In the genomic region with DNA sequence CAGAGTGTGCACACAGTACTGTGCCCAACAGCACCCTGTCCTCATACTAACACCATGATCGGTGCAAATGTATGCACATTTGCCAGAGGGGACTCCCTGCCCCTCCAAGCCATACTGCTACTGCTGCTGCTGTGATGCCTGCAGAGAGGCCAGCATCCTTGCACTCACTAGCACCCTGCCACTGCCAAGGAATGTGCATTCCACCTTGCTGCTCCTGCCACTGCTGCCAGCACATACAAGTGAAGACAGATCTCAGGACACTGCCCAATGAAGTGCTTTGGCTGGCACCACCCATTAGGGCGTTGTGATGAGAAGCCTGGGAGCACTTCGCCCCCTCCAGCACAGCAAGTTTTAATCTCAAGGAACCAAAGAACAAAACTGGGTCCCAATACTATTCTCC, we compare ENCODE assay signal across 30 cellular contexts.
"Had no signal": no experiment of that assay in that cellular context is flagged by ENCODE, and none has a peak within 500 bp of the region (broad histone marks: within the 10 kb centered on the region; RNA-seq: fewer than 3 reads in every experiment).

No MANE protein-coding gene starts in this region.

- H3K9me3 Mint-ChIP-seq: activated B cell treated with CpG ODN at 0.5 μM for 24 hours; activated T-cell treated with anti-CD3 and anti-CD28 coated beads, Interleukin-2, amount 50 U/mL, for 24 hours had no signal

- H3K4me1 Mint-ChIP-seq: activated B cell treated with CpG ODN at 0.5 μM for 24 hours; activated CD4-positive, alpha-beta memory T cell treated with anti-CD3 and anti-CD28 coated beads, Interleukin-2, amount 10 ng/mL, durations not matched to agents 7 days and 5 days; T-helper 17 cell had no signal

- H3K9me3 ChIP-seq: esophagus muscularis mucosa, gastrocnemius medialis had no signal

- H3K27me3 Mint-ChIP-seq: activated B cell treated with CpG ODN at 0.5 μM for 24 hours; activated CD4-positive, alpha-beta memory T cell treated with anti-CD3 and anti-CD28 coated beads, Interleukin-2, amount 10 ng/mL, durations not matched to agents 7 days and 5 days; activated naive CD8-positive, alpha-beta T cell; effector memory CD8-positive, alpha-beta T cell; T-helper 17 cell had no signal

- H3K36me3 ChIP-seq: brain microvascular endothelial cell, esophagus muscularis mucosa, gastrocnemius medialis, WERI-Rb-1 had no signal

- H3K4me3 ChIP-seq: esophagus muscularis mucosa, gastrocnemius medialis had no signal

- H3K27me3 ChIP-seq: brain microvascular endothelial cell, esophagus muscularis mucosa, foreskin keratinocyte, gastrocnemius medialis had no signal

- DNase-seq: activated B cell treated with CpG ODN at 0.5 μM for 24 hours; activated CD4-positive, alpha-beta memory T cell treated with anti-CD3 and anti-CD28 coated beads, Interleukin-2, amount 10 ng/mL, durations not matched to agents 7 days and 5 days; activated CD4-positive, alpha-beta T cell treated with anti-CD3 and anti-CD28 coated beads for 48 hours; activated CD4-positive, alpha-beta T cell treated with anti-CD3 and anti-CD28 coated beads, Interleukin-2, amount 50 U/mL, for 1 hour; activated CD8-positive, alpha-beta memory T cell treated with anti-CD3 and anti-CD28 coated beads, Interleukin-2, amount 50 U/mL, for 48 hours; activated gamma-delta T cell; activated naive CD4-positive, alpha-beta T cell; activated naive CD4-positive, alpha-beta T cell treated with anti-CD3 and anti-CD28 coated beads, Interleukin-2, amount 50 U/mL, for 16 hours; activated T-cell treated with anti-CD3 and anti-CD28 coated beads for 4 hours; activated T-cell treated with anti-CD3 and anti-CD28 coated beads, Interleukin-2, amount 50 U/mL, for 24 hours; activated T-cell treated with anti-CD3 and anti-CD28 coated beads, Interleukin-2, amount 50 U/mL, for 72 hours; amniotic stem cell; anterior cingulate cortex; brain microvascular endothelial cell; caudate nucleus; cortex of kidney; dermis blood vessel endothelial cell; effector CD4-positive, alpha-beta T cell; effector memory CD8-positive, alpha-beta T cell; erythroblast; foreskin keratinocyte; gastrocnemius medialis; T-helper 1 cell; T-helper 17 cell; T1000; WERI-Rb-1 had no signal

- H3K36me3 Mint-ChIP-seq: activated naive CD8-positive, alpha-beta T cell had no signal

- H3K4me1 ChIP-seq: esophagus muscularis mucosa, foreskin keratinocyte, gastrocnemius medialis had no signal

- H3K27ac Mint-ChIP-seq: activated B cell treated with CpG ODN at 0.5 μM for 24 hours; activated CD4-positive, alpha-beta memory T cell treated with anti-CD3 and anti-CD28 coated beads, Interleukin-2, amount 10 ng/mL, durations not matched to agents 7 days and 5 days; activated naive CD8-positive, alpha-beta T cell; activated T-cell treated with anti-CD3 and anti-CD28 coated beads, Interleukin-2, amount 50 U/mL, for 24 hours; activated T-cell treated with anti-CD3 and anti-CD28 coated beads, Interleukin-2, amount 50 U/mL, for 72 hours; effector memory CD8-positive, alpha-beta T cell; T-helper 17 cell; T-helper 2 cell treated with Interferon-gamma antibody and Interleukin-4, amounts not matched to agents 5 μg/mL and 100 μg/mL, for 36 hours had no signal

- ATAC-seq: activated CD4-positive, CD25-positive, alpha-beta regulatory T cell treated with anti-CD3 and anti-CD28 coated beads, Interleukin-2, amount 50 U/mL, for 24 hours; activated T-cell treated with anti-CD3 and anti-CD28 coated beads, Interleukin-2, amount 50 U/mL, for 72 hours; effector memory CD8-positive, alpha-beta T cell; foreskin keratinocyte; gastrocnemius medialis; T-helper 17 cell had no signal

- H3K27ac ChIP-seq: brain microvascular endothelial cell, esophagus muscularis mucosa, foreskin keratinocyte, gastrocnemius medialis, WERI-Rb-1 had no signal

- H3K4me3 Mint-ChIP-seq: activated B cell treated with CpG ODN at 0.5 μM for 24 hours; activated CD4-positive, alpha-beta memory T cell treated with anti-CD3 and anti-CD28 coated beads, Interleukin-2, amount 10 ng/mL, durations not matched to agents 7 days and 5 days; activated naive CD8-positive, alpha-beta T cell; activated T-cell treated with anti-CD3 and anti-CD28 coated beads, Interleukin-2, amount 50 U/mL, for 24 hours; activated T-cell treated with anti-CD3 and anti-CD28 coated beads, Interleukin-2, amount 50 U/mL, for 72 hours; effector memory CD8-positive, alpha-beta T cell; T-helper 17 cell; T-helper 2 cell treated with Interferon-gamma antibody and Interleukin-4, amounts not matched to agents 5 μg/mL and 100 μg/mL, for 36 hours had no signal
